In the genomic region with DNA sequence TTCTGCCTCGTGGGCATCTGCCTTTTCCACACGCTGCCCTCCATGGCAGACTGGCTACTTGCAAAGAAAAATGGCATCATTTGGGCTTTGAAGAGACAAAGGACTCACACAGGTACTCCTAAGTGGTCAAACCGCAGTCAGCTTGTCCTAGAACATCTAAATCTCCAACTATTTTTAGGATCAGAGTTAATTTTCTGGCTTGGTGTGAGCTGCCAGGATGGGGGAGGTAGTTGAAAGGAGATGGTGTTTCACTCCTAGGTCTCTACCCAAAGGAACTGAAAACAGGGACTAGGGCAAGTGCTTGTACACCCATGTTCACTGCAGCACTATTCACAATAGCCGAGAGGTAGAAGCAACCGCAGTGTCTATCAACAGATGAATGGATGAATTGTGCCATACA, we compare ENCODE assay signal across 1 cellular context.
TF ChIP-seq lines count a peak whose summit lies in the region.

No MANE protein-coding gene starts in this region.

TF ChIP-seq in GM23338, 12 proteins besides CTCF, POLR2A, EP300 and RAD21 (continued from another document):
- TF ChIP-seq, protein P1, sequence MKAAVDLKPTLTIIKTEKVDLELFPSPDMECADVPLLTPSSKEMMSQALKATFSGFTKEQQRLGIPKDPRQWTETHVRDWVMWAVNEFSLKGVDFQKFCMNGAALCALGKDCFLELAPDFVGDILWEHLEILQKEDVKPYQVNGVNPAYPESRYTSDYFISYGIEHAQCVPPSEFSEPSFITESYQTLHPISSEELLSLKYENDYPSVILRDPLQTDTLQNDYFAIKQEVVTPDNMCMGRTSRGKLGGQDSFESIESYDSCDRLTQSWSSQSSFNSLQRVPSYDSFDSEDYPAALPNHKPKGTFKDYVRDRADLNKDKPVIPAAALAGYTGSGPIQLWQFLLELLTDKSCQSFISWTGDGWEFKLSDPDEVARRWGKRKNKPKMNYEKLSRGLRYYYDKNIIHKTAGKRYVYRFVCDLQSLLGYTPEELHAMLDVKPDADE (IDR thresholded peaks at IDR 0.05): no peak
- TF ChIP-seq ZNF331 (CRISPR knock-in tag; IDR thresholded peaks at IDR 0.05; ENCODE audit: low read depth): no peak
- TF ChIP-seq NANOG (IDR thresholded peaks at IDR 0.05; ENCODE audit: borderline replicate concordance): no peak
- no peak for TF ChIP-seq POLR2AphosphoS5 (IDR thresholded peaks at IDR 0.05; ENCODE audit: low read depth)
- TF ChIP-seq, protein P2, sequence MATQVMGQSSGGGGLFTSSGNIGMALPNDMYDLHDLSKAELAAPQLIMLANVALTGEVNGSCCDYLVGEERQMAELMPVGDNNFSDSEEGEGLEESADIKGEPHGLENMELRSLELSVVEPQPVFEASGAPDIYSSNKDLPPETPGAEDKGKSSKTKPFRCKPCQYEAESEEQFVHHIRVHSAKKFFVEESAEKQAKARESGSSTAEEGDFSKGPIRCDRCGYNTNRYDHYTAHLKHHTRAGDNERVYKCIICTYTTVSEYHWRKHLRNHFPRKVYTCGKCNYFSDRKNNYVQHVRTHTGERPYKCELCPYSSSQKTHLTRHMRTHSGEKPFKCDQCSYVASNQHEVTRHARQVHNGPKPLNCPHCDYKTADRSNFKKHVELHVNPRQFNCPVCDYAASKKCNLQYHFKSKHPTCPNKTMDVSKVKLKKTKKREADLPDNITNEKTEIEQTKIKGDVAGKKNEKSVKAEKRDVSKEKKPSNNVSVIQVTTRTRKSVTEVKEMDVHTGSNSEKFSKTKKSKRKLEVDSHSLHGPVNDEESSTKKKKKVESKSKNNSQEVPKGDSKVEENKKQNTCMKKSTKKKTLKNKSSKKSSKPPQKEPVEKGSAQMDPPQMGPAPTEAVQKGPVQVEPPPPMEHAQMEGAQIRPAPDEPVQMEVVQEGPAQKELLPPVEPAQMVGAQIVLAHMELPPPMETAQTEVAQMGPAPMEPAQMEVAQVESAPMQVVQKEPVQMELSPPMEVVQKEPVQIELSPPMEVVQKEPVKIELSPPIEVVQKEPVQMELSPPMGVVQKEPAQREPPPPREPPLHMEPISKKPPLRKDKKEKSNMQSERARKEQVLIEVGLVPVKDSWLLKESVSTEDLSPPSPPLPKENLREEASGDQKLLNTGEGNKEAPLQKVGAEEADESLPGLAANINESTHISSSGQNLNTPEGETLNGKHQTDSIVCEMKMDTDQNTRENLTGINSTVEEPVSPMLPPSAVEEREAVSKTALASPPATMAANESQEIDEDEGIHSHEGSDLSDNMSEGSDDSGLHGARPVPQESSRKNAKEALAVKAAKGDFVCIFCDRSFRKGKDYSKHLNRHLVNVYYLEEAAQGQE (IDR thresholded peaks at IDR 0.05; ENCODE audit: unreplicated experiment): no peak
- no peak for TF ChIP-seq JUNB (IDR thresholded peaks at IDR 0.05; ENCODE audit: unreplicated experiment)
- no peak for TF ChIP-seq EZH2phosphoT487 (IDR thresholded peaks at IDR 0.05; ENCODE audit: unreplicated experiment)
TF ChIP-seq in GM23338: peak in this region for 0.
